28 cellular contexts compared by ENCODE assay signal in the genomic region with DNA sequence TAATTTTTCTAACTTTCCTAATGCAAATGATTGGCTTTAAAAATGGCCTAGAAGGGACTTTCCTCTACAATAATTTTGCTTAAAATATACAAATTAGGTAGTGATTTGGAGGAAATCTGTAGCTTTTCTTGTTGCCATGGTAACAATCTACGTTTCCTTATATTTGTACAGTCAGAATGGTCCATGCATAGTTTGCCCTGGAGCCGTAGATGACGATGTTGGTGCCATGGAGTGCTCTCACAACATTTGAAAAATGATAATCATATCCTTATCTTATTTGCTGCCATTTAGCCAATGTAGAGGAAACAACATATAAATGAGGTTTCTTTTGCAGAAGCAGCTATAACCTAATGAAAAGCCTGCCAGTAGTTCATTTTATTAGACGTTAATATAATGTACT.
"Had no signal": no experiment of that assay in that cellular context is flagged by ENCODE, and none has a peak within 500 bp of the region (broad histone marks: within the 10 kb centered on the region; RNA-seq: fewer than 3 reads in every experiment).

No MANE protein-coding gene starts in this region.

- H3K36me3 Mint-ChIP-seq: natural killer cell; neural progenitor cell; stimulated activated naive B cell treated with anti-CD40 and anti-IgM and Interleukin-4, amounts not matched to agents 10 μg/mL and 1 μg/mL and 100 μg/mL, for 72 hours had no signal

- H3K36me3 ChIP-seq: esophagus muscularis mucosa, left lung, lower lobe of right lung, neural progenitor cell, suprapubic skin, tibial artery, upper lobe of right lung had no signal

- H3K27me3 ChIP-seq: left lung, neural progenitor cell, suprapubic skin, tibial artery, upper lobe of right lung had no signal

- H3K4me1 ChIP-seq: esophagus muscularis mucosa, left lung, lower lobe of right lung, neural progenitor cell, parathyroid adenoma, psoas muscle, suprapubic skin, tibial artery, upper lobe of right lung had no signal

- H3K27ac Mint-ChIP-seq: activated CD4-positive, alpha-beta memory T cell treated with anti-CD3 and anti-CD28 coated beads, Interleukin-2, amount 10 ng/mL, durations not matched to agents 7 days and 5 days; activated CD4-positive, alpha-beta T cell treated with anti-CD3 and anti-CD28 coated beads, Interleukin-2, amount 10 ng/mL, durations not matched to agents 7 days and 5 days; activated T-helper 17 cell treated with anti-CD3 and anti-CD28 coated beads, Interleukin-2, amount 50 U/mL, for 72 hours; endodermal cell; natural killer cell; neural progenitor cell; stimulated activated naive B cell treated with anti-CD40 and anti-IgM and Interleukin-4, amounts not matched to agents 10 μg/mL and 1 μg/mL and 100 μg/mL, for 72 hours had no signal

- H2AFZ ChIP-seq: neural progenitor cell, parathyroid adenoma had no signal

- H3K4me3 Mint-ChIP-seq: activated CD4-positive, alpha-beta memory T cell treated with anti-CD3 and anti-CD28 coated beads, Interleukin-2, amount 10 ng/mL, durations not matched to agents 7 days and 5 days; activated CD4-positive, alpha-beta T cell treated with anti-CD3 and anti-CD28 coated beads, Interleukin-2, amount 10 ng/mL, durations not matched to agents 7 days and 5 days; activated T-cell treated with anti-CD3 and anti-CD28 coated beads, Interleukin-2, amount 50 U/mL, for 4 hours; activated T-helper 17 cell treated with anti-CD3 and anti-CD28 coated beads, Interleukin-2, amount 50 U/mL, for 72 hours; endodermal cell; natural killer cell; neural progenitor cell; stimulated activated naive B cell treated with anti-CD40 and anti-IgM and Interleukin-4, amounts not matched to agents 10 μg/mL and 1 μg/mL and 100 μg/mL, for 72 hours had no signal

- H3K27me3 Mint-ChIP-seq: activated CD4-positive, alpha-beta memory T cell treated with anti-CD3 and anti-CD28 coated beads, Interleukin-2, amount 10 ng/mL, durations not matched to agents 7 days and 5 days had no signal

- H3K79me2 ChIP-seq: parathyroid adenoma had no signal

- H3K4me3 ChIP-seq: esophagus muscularis mucosa, left lung, lower lobe of right lung, neural progenitor cell, psoas muscle, smooth muscle cell, suprapubic skin, tibial artery, upper lobe of right lung had no signal

- H3K4me1 Mint-ChIP-seq: activated CD4-positive, alpha-beta memory T cell treated with anti-CD3 and anti-CD28 coated beads, Interleukin-2, amount 10 ng/mL, durations not matched to agents 7 days and 5 days; activated CD4-positive, alpha-beta T cell treated with anti-CD3 and anti-CD28 coated beads, Interleukin-2, amount 10 ng/mL, durations not matched to agents 7 days and 5 days; activated T-helper 17 cell treated with anti-CD3 and anti-CD28 coated beads, Interleukin-2, amount 50 U/mL, for 72 hours; endodermal cell; natural killer cell; neural progenitor cell; stimulated activated naive B cell treated with anti-CD40 and anti-IgM and Interleukin-4, amounts not matched to agents 10 μg/mL and 1 μg/mL and 100 μg/mL, for 72 hours had no signal

- H3K27ac ChIP-seq: esophagus muscularis mucosa, left lung, lower lobe of right lung, neural progenitor cell, parathyroid adenoma, psoas muscle, suprapubic skin, tibial artery, upper lobe of right lung had no signal

- H3K9me3 Mint-ChIP-seq: activated CD4-positive, alpha-beta T cell treated with anti-CD3 and anti-CD28 coated beads, Interleukin-2, amount 10 ng/mL, durations not matched to agents 7 days and 5 days; activated T-cell treated with anti-CD3 and anti-CD28 coated beads, Interleukin-2, amount 50 U/mL, for 4 hours; activated T-helper 17 cell treated with anti-CD3 and anti-CD28 coated beads, Interleukin-2, amount 50 U/mL, for 72 hours; endodermal cell; natural killer cell had no signal

- H3K9me3 ChIP-seq: esophagus muscularis mucosa, left lung, lower lobe of right lung, psoas muscle, suprapubic skin, tibial artery, upper lobe of right lung had no signal

- DNase-seq: activated CD4-positive, alpha-beta memory T cell treated with anti-CD3 and anti-CD28 coated beads, Interleukin-2, amount 10 ng/mL, durations not matched to agents 7 days and 5 days; activated CD4-positive, alpha-beta T cell treated with anti-CD3 and anti-CD28 coated beads for 1 hour; activated CD4-positive, alpha-beta T cell treated with anti-CD3 and anti-CD28 coated beads, Interleukin-2, amount 10 ng/mL, durations not matched to agents 7 days and 5 days; activated gamma-delta T cell treated with Interleukin-2 at 50 U/mL for 16 hours; activated naive CD4-positive, alpha-beta T cell treated with anti-CD3 and anti-CD28 coated beads, Interleukin-2, amount 50 U/mL, for 16 hours; activated T-cell treated with anti-CD3 and anti-CD28 coated beads, Interleukin-2, amount 50 U/mL, for 4 hours; amygdala; central memory CD4-positive, alpha-beta T cell; endodermal cell; foreskin melanocyte; kidney glomerular epithelial cell; left lung; lower lobe of right lung; mesendoderm; natural killer cell; occipital lobe; psoas muscle; stimulated activated CD4-positive, alpha-beta T cell treated with anti-CD3 and anti-CD28 coated beads, Interleukin-15, amount 100 ng/mL, for 24 hours; stimulated activated CD4-positive, alpha-beta T cell treated with anti-CD3 and anti-CD28 coated beads, Interleukin-2, amount 100 ng/mL, for 24 hours; stimulated activated naive B cell treated with anti-CD40 and anti-IgM and Interleukin-4, amounts not matched to agents 10 μg/mL and 1 μg/mL and 100 μg/mL, for 72 hours; tibial artery; upper lobe of right lung had no signal

- H3K9ac ChIP-seq: neural progenitor cell, parathyroid adenoma had no signal

- H3K4me2 ChIP-seq: neural progenitor cell, smooth muscle cell had no signal

- ATAC-seq: activated T-cell treated with anti-CD3 and anti-CD28 coated beads, Interleukin-2, amount 50 U/mL, for 4 hours; activated T-helper 17 cell treated with anti-CD3 and anti-CD28 coated beads, Interleukin-2, amount 50 U/mL, for 72 hours; left lung; lower lobe of right lung; natural killer cell; psoas muscle; stimulated activated naive B cell treated with anti-CD40 and anti-IgM and Interleukin-4, amounts not matched to agents 10 μg/mL and 1 μg/mL and 100 μg/mL, for 72 hours; upper lobe of right lung had no signal
